Comparison of ENCODE assay signal across 10 cellular contexts in genomic region chrX:2610246-2611170, GRCh38.
DNase-seq lines count a peak whose midpoint lies in the region; ATAC-seq, FAIRE-seq and TF ChIP-seq lines count a peak whose summit lies in the region.
"Had no signal": no experiment of that assay in that cellular context is flagged by ENCODE, and none has a peak within 500 bp of the region (broad histone marks: within the 10 kb centered on the region; RNA-seq: fewer than 3 reads in every experiment).

No MANE protein-coding gene starts in this region.

- H3K36me3 Mint-ChIP-seq in activated naive CD4-positive, alpha-beta T cell treated with anti-CD3 and anti-CD28 coated beads, Interleukin-2, amount 10 ng/mL, durations not matched to agents 7 days and 5 days = peaks cover 50% of the 10 kb centered on the region
- peaks cover 43% of the 10 kb centered on the region for H3K36me3 Mint-ChIP-seq in activated naive CD8-positive, alpha-beta T cell treated with anti-CD3 and anti-CD28 coated beads, Interleukin-2, amount 50 U/mL, for 24 hours (ENCODE audit: low read depth)

- CTCF ChIA-PET in activated naive CD4-positive, alpha-beta T cell treated with anti-CD3 and anti-CD28 coated beads, Interleukin-2, amount 10 ng/mL, durations not matched to agents 7 days and 5 days (lab: Charles Lee) = no interaction called here

- in situ Hi-C loops in transverse colon (cut with MboI; ENCODE audit: low pct_ligation_motif_present in 1 of 4, low pct_unique_long_range_greater_than_20kb in 1 of 4, low sequenced_read_pairs in 3 of 4) = loop anchor here in 2 of 4 donors (25.0 kb wide), 1 partner anchor 1148 kb away; the partner anchor contains the start of gene ASMTL (in 2 of the 2)

- no peak for TF ChIP-seq POLR2A in transverse colon (IDR thresholded peaks at IDR 0.05)
- no peak for TF ChIP-seq POLR2A in H54 (IDR thresholded peaks at IDR 0.05; ENCODE audit: low read depth, low read length)

- TF ChIP-seq EP300 in transverse colon (IDR thresholded peaks at IDR 0.05; ENCODE audit: low read depth) = no peak

- no peak for FAIRE-seq in H54 (lab: Jason Lieb, UNC)
- FAIRE-seq: HTR-8/SVneo had no signal

- H3K4me1 ChIP-seq in transverse colon = peaks cover 0 to 33% (median 13%) of the 10 kb centered on the region in 4 donors

- no peak for ATAC-seq in activated naive CD8-positive, alpha-beta T cell treated with anti-CD3 and anti-CD28 coated beads, Interleukin-2, amount 50 U/mL, for 24 hours

- WGBS in transverse colon (ENCODE audit: low coverage in 1 of 2), 2 donors = 20 to 32% methylated on average over 10 of the region's 10 CpGs

- intact Hi-C loops in transverse colon (cut with DNase I; ENCODE audit: low total_unique reads) = no loop called here

- H3K36me3 ChIP-seq in transverse colon = peaks cover 0 to 10% (median 2%) of the 10 kb centered on the region in 4 donors

- peak overlapping the region in 3 of 4 donors; percentile 64 to 86 (median 78) for H3K4me3 ChIP-seq in transverse colon

- peak overlapping the region; percentile 94 for H3K4me3 Mint-ChIP-seq in activated naive CD4-positive, alpha-beta T cell treated with anti-CD3 and anti-CD28 coated beads, Interleukin-2, amount 10 ng/mL, durations not matched to agents 7 days and 5 days
- peak overlapping the region; percentile 90 for H3K4me3 Mint-ChIP-seq in activated naive CD8-positive, alpha-beta T cell treated with anti-CD3 and anti-CD28 coated beads, Interleukin-2, amount 50 U/mL, for 24 hours

- no peak for DNase-seq in activated naive CD4-positive, alpha-beta T cell treated with anti-CD3 and anti-CD28 coated beads, Interleukin-2, amount 10 ng/mL, durations not matched to agents 7 days and 5 days
- no peak for DNase-seq in activated naive CD4-positive, alpha-beta T cell treated with Interleukin-2 at 50 U/mL for 16 hours
- no peak for DNase-seq in activated naive CD8-positive, alpha-beta T cell treated with anti-CD3 and anti-CD28 coated beads, Interleukin-2, amount 50 U/mL, for 24 hours
- peak; percentile 21 for DNase-seq in left kidney (ENCODE audit: low read depth, low spot score)
- no peak for DNase-seq in transverse colon
- DNase-seq in NCI-H2081 (lab: John Stamatoyannopoulos, UW) = no peak
- no peak for DNase-seq in H54 (ENCODE audit: insufficient read length, low spot score)
- no peak for DNase-seq in GF-D8 (lab: John Stamatoyannopoulos, UW)
- DNase-seq: effector CD8-positive, alpha-beta T cell had no signal

- peaks cover 5% of the 10 kb centered on the region for H3K27me3 Mint-ChIP-seq in activated naive CD4-positive, alpha-beta T cell treated with anti-CD3 and anti-CD28 coated beads, Interleukin-2, amount 10 ng/mL, durations not matched to agents 7 days and 5 days
- no peaks in the 10 kb centered on the region for H3K27me3 Mint-ChIP-seq in activated naive CD8-positive, alpha-beta T cell treated with anti-CD3 and anti-CD28 coated beads, Interleukin-2, amount 50 U/mL, for 24 hours

- H3K27me3 ChIP-seq in transverse colon = no peaks in the 10 kb centered on the region

- peak overlapping the region; percentile 81 for H3K27ac Mint-ChIP-seq in activated naive CD4-positive, alpha-beta T cell treated with anti-CD3 and anti-CD28 coated beads, Interleukin-2, amount 10 ng/mL, durations not matched to agents 7 days and 5 days
- peak overlapping the region; percentile 73 for H3K27ac Mint-ChIP-seq in activated naive CD8-positive, alpha-beta T cell treated with anti-CD3 and anti-CD28 coated beads, Interleukin-2, amount 50 U/mL, for 24 hours

- H3K4me1 Mint-ChIP-seq in activated naive CD4-positive, alpha-beta T cell treated with anti-CD3 and anti-CD28 coated beads, Interleukin-2, amount 10 ng/mL, durations not matched to agents 7 days and 5 days = peaks cover 64% of the 10 kb centered on the region
- H3K4me1 Mint-ChIP-seq in activated naive CD8-positive, alpha-beta T cell treated with anti-CD3 and anti-CD28 coated beads, Interleukin-2, amount 50 U/mL, for 24 hours = peaks cover 54% of the 10 kb centered on the region

- TF ChIP-seq CTCF in transverse colon (IDR thresholded peaks at IDR 0.05) = no peak

- H3K9me3 Mint-ChIP-seq in activated naive CD4-positive, alpha-beta T cell treated with anti-CD3 and anti-CD28 coated beads, Interleukin-2, amount 10 ng/mL, durations not matched to agents 7 days and 5 days = no peaks in the 10 kb centered on the region
- H3K9me3 Mint-ChIP-seq in activated naive CD8-positive, alpha-beta T cell treated with anti-CD3 and anti-CD28 coated beads, Interleukin-2, amount 50 U/mL, for 24 hours = no peaks in the 10 kb centered on the region

- peak overlapping the region; percentile 83 to 90 (median 86) for H3K27ac ChIP-seq in transverse colon

- H3K9me3 ChIP-seq in transverse colon = no peaks in the 10 kb centered on the region
